In the genomic region with DNA sequence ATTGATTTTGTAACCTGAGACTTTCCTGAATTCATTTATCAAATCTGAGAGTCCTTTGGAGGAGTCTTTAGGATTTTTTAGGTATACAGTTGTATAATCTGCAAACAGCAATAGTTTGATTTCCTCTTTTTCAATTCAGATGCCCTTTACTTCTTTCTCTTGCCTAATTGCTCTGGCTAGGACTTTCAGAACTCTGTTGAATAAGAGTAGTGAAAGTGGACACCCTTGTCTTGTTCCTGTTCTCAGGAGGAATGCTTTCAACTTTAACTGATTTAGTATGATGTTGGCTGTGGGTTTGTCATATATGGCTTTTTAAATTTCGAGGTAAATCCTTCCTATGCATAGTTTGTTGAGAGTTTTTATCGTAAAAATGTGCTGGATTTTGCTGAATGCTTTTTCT, we compare ENCODE assay signal across 22 cellular contexts.
"Had no signal": no experiment of that assay in that cellular context is flagged by ENCODE, and none has a peak within 500 bp of the region (broad histone marks: within the 10 kb centered on the region; RNA-seq: fewer than 3 reads in every experiment).

No MANE protein-coding gene starts in this region.

- H3K4me1 ChIP-seq: esophagus muscularis mucosa, prostate gland, tibial artery had no signal

- H2AFZ ChIP-seq: hepatocyte had no signal

- H3K27ac ChIP-seq: coronary artery, esophagus muscularis mucosa, hepatocyte, prostate gland, tibial artery, VCaP had no signal

- H3K4me3 Mint-ChIP-seq: activated CD4-positive, alpha-beta memory T cell treated with anti-CD3 and anti-CD28 coated beads, Interleukin-2, amount 10 ng/mL, durations not matched to agents 7 days and 5 days; activated CD4-positive, alpha-beta T cell treated with anti-CD3 and anti-CD28 coated beads, Interleukin-2, amount 10 ng/mL, durations not matched to agents 24 days and 14 days; activated naive CD4-positive, alpha-beta T cell treated with anti-CD3 and anti-CD28 coated beads, Interleukin-2, amount 10 ng/mL, durations not matched to agents 7 days and 5 days; activated T-cell treated with anti-CD3 and anti-CD28 coated beads, Interleukin-2, amount 50 U/mL, for 72 hours; immature natural killer cell; natural killer cell; stimulated activated naive CD8-positive, alpha-beta T cell treated with anti-CD3 and anti-CD28 coated beads, Interleukin-15, amount 100 ng/mL, for 72 hours had no signal

- H3K27ac Mint-ChIP-seq: activated CD4-positive, alpha-beta memory T cell treated with anti-CD3 and anti-CD28 coated beads, Interleukin-2, amount 10 ng/mL, durations not matched to agents 7 days and 5 days; activated CD4-positive, alpha-beta T cell treated with anti-CD3 and anti-CD28 coated beads, Interleukin-2, amount 10 ng/mL, durations not matched to agents 24 days and 14 days; activated naive CD4-positive, alpha-beta T cell treated with anti-CD3 and anti-CD28 coated beads, Interleukin-2, amount 10 ng/mL, durations not matched to agents 7 days and 5 days; activated T-cell treated with anti-CD3 and anti-CD28 coated beads, Interleukin-2, amount 50 U/mL, for 72 hours; immature natural killer cell; natural killer cell; stimulated activated naive CD8-positive, alpha-beta T cell treated with anti-CD3 and anti-CD28 coated beads, Interleukin-15, amount 100 ng/mL, for 72 hours had no signal

- H3K27me3 ChIP-seq: esophagus muscularis mucosa, hepatocyte, tibial artery had no signal

- H3K27me3 Mint-ChIP-seq: activated naive CD4-positive, alpha-beta T cell treated with anti-CD3 and anti-CD28 coated beads, Interleukin-2, amount 10 ng/mL, durations not matched to agents 7 days and 5 days; stimulated activated naive CD8-positive, alpha-beta T cell treated with anti-CD3 and anti-CD28 coated beads, Interleukin-15, amount 100 ng/mL, for 72 hours had no signal

- DNase-seq: activated CD4-positive, alpha-beta memory T cell treated with anti-CD3 and anti-CD28 coated beads, Interleukin-2, amount 10 ng/mL, durations not matched to agents 7 days and 5 days; activated CD4-positive, alpha-beta T cell treated with anti-CD3 and anti-CD28 coated beads, Interleukin-2, amount 10 ng/mL, durations not matched to agents 24 days and 14 days; activated effector memory CD4-positive, alpha-beta T cell treated with Interleukin-2 at 50 U/mL for 16 hours; activated naive CD4-positive, alpha-beta T cell treated with anti-CD3 and anti-CD28 coated beads, Interleukin-2, amount 10 ng/mL, durations not matched to agents 7 days and 5 days; activated T-cell treated with anti-CD3 and anti-CD28 coated beads, Interleukin-2, amount 50 U/mL, for 72 hours; amygdala; cerebellar nuclear complex; glutamatergic neuron; immature natural killer cell; kidney glomerular epithelial cell; left ventricle myocardium superior; midbrain; natural killer cell; stimulated activated CD4-positive, alpha-beta T cell treated with anti-CD3 and anti-CD28 coated beads, Interleukin-4, amount 100 ng/mL, for 24 hours; stimulated activated naive CD8-positive, alpha-beta T cell treated with anti-CD3 and anti-CD28 coated beads, Interleukin-15, amount 100 ng/mL, for 72 hours; tibial artery had no signal

- H3K36me3 Mint-ChIP-seq: activated naive CD4-positive, alpha-beta T cell treated with anti-CD3 and anti-CD28 coated beads, Interleukin-2, amount 10 ng/mL, durations not matched to agents 7 days and 5 days; natural killer cell had no signal

- H3K9me3 Mint-ChIP-seq: activated CD4-positive, alpha-beta memory T cell treated with anti-CD3 and anti-CD28 coated beads, Interleukin-2, amount 10 ng/mL, durations not matched to agents 7 days and 5 days; activated naive CD4-positive, alpha-beta T cell treated with anti-CD3 and anti-CD28 coated beads, Interleukin-2, amount 10 ng/mL, durations not matched to agents 7 days and 5 days; natural killer cell; stimulated activated naive CD8-positive, alpha-beta T cell treated with anti-CD3 and anti-CD28 coated beads, Interleukin-15, amount 100 ng/mL, for 72 hours had no signal

- H3K36me3 ChIP-seq: esophagus muscularis mucosa, prostate gland, tibial artery had no signal

- H3K4me1 Mint-ChIP-seq: activated CD4-positive, alpha-beta memory T cell treated with anti-CD3 and anti-CD28 coated beads, Interleukin-2, amount 10 ng/mL, durations not matched to agents 7 days and 5 days; activated CD4-positive, alpha-beta T cell treated with anti-CD3 and anti-CD28 coated beads, Interleukin-2, amount 10 ng/mL, durations not matched to agents 24 days and 14 days; activated naive CD4-positive, alpha-beta T cell treated with anti-CD3 and anti-CD28 coated beads, Interleukin-2, amount 10 ng/mL, durations not matched to agents 7 days and 5 days; immature natural killer cell; natural killer cell had no signal

- ATAC-seq: activated CD4-positive, CD25-positive, alpha-beta regulatory T cell treated with anti-CD3 and anti-CD28 coated beads, Interleukin-2, amount 50 U/mL, for 24 hours; activated T-cell treated with anti-CD3 and anti-CD28 coated beads, Interleukin-2, amount 50 U/mL, for 72 hours; left ventricle myocardium superior; natural killer cell; stimulated activated naive CD8-positive, alpha-beta T cell treated with anti-CD3 and anti-CD28 coated beads, Interleukin-15, amount 100 ng/mL, for 72 hours had no signal

- H3K9me3 ChIP-seq: esophagus muscularis mucosa, prostate gland, tibial artery had no signal

- H3K4me2 ChIP-seq: hepatocyte had no signal

- H3K4me3 ChIP-seq: coronary artery, esophagus muscularis mucosa, hepatocyte, prostate gland, tibial artery had no signal

- H3K79me2 ChIP-seq: hepatocyte had no signal
